In genomic region chr6:10111975-10112374, GRCh38 we compare ENCODE assay signal across 29 cellular contexts.
"Had no signal": no experiment of that assay in that cellular context is flagged by ENCODE, and none has a peak within 500 bp of the region (broad histone marks: within the 10 kb centered on the region; RNA-seq: fewer than 3 reads in every experiment).

No MANE protein-coding gene starts in this region.

- H3K9me3 ChIP-seq: colonic mucosa, esophagus muscularis mucosa, esophagus squamous epithelium, gastrocnemius medialis, gastroesophageal sphincter, heart left ventricle, heart right ventricle had no signal

- ATAC-seq: effector memory CD8-positive, alpha-beta T cell; esophagus mucosa; foreskin keratinocyte; gastrocnemius medialis; gastroesophageal sphincter; heart left ventricle; heart right ventricle had no signal

- H3K4me2 ChIP-seq: hepatocyte had no signal

- H3K27me3 ChIP-seq: colonic mucosa, foreskin keratinocyte had no signal

- FAIRE-seq: endometrium, endothelial cell of umbilical vein, frontal cortex had no signal

- DNase-seq: colonic mucosa; cortex of kidney; dermis blood vessel endothelial cell; dorsolateral prefrontal cortex; effector CD4-positive, alpha-beta T cell; effector CD8-positive, alpha-beta T cell; effector memory CD4-positive, alpha-beta T cell; effector memory CD8-positive, alpha-beta T cell; endodermal cell; erythroblast; esophagus squamous epithelium; foreskin fibroblast; foreskin keratinocyte; foreskin melanocyte; gastrocnemius medialis; glutamatergic neuron; head of caudate nucleus; heart left ventricle; heart right ventricle had no signal

- H3K36me3 ChIP-seq: colonic mucosa, esophagus muscularis mucosa, esophagus squamous epithelium, gastrocnemius medialis, gastroesophageal sphincter, heart left ventricle, heart right ventricle had no signal

- H3K4me3 ChIP-seq: colonic mucosa, coronary artery, dorsolateral prefrontal cortex, esophagus muscularis mucosa, esophagus squamous epithelium, gastrocnemius medialis, gastroesophageal sphincter, heart left ventricle, heart right ventricle, hepatocyte had no signal

- H3K4me3 Mint-ChIP-seq: dendritic cell treated with granulocyte-macrophage colony-stimulating factor and Interleukin-4, amounts not matched to agents 40 ng/mL and 50 ng/mL, for 4 days; effector memory CD8-positive, alpha-beta T cell; endodermal cell had no signal

- H3K27ac Mint-ChIP-seq: dendritic cell treated with granulocyte-macrophage colony-stimulating factor and Interleukin-4, amounts not matched to agents 40 ng/mL and 50 ng/mL, for 4 days; effector memory CD8-positive, alpha-beta T cell; endodermal cell had no signal

- H3K4me1 ChIP-seq: colonic mucosa, esophagus squamous epithelium, foreskin keratinocyte, gastrocnemius medialis, gastroesophageal sphincter, heart left ventricle had no signal

- H3K9me3 Mint-ChIP-seq: dendritic cell treated with granulocyte-macrophage colony-stimulating factor and Interleukin-4, amounts not matched to agents 40 ng/mL and 50 ng/mL, for 4 days; endodermal cell had no signal

- H3K27ac ChIP-seq: colonic mucosa, coronary artery, dorsolateral prefrontal cortex, epithelial cell of prostate, esophagus muscularis mucosa, esophagus squamous epithelium, foreskin keratinocyte, gastrocnemius medialis, gastroesophageal sphincter, heart left ventricle, heart right ventricle, hepatocyte had no signal

- H3K79me2 ChIP-seq: hepatocyte had no signal

- H2AFZ ChIP-seq: hepatocyte had no signal
